ENCODE assay signal across 12 cellular contexts in the genomic region with DNA sequence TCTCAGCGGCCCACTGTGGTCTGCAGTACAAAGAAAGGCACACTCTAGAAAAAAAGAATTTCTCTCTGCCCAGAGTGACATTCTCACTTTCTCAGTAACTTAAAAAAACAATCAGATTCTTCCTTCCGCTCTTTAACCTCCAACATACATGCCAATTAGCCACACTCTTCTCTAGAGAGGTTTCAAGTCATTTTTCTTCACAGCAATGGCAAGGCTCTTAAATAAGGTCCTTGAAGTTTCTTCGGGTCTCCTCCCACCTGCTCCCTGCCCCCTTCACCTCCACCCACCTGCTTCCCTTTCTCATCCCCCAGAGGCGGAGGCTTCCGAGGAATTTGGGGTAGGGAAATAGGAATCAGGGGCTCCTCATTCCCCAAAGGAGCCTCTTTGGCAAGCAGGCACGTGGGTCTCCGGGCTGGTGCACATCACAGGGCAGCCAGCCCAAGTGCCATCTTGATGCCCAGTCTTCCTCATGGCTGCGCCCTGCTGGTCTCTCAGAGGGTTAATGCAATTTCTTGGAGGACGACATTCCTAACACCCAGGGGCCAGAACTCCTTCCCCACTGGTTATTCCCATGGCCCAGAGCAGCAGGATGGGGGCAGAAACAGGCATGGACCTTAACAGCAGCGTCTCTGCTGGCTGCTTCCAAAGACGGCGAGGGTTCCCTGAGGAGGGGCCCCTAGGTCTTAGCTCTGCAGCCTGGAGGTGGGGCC. TPM values are rescaled to one million over a fixed set of nuclear protein-coding genes. Genes with fewer than 3 reads are reported as not detected.
DNase-seq lines count a peak whose midpoint lies in the region; ATAC-seq, FAIRE-seq and TF ChIP-seq lines count a peak whose summit lies in the region.
"Had no signal": no experiment of that assay in that cellular context is flagged by ENCODE, and none has a peak within 500 bp of the region (broad histone marks: within the 10 kb centered on the region; RNA-seq: fewer than 3 reads in every experiment).

No MANE protein-coding gene starts in this region.

- H3K27ac ChIP-seq in HEK293 (ENCODE audit: extremely low read depth, low read depth, low read length) (peak overlapping the region; percentile 66), astrocyte (ENCODE audit: low read depth, low read length) (no peak overlapping the region), trophoblast cell (ENCODE audit: low read depth, low read length) (peak overlapping the region; percentile 23), body of pancreas (no peak overlapping the region), ovary (no peak overlapping the region)
- H3K27ac ChIP-seq: transverse colon had no signal

- H3K4me1 ChIP-seq in HEK293 (ENCODE audit: control insufficient read depth, insufficient read depth, low read length) (peaks cover 18% of the 10 kb centered on the region), astrocyte (ENCODE audit: insufficient read depth, low read length) (peaks cover 21% of the 10 kb centered on the region), trophoblast cell (ENCODE audit: control insufficient read depth in 1 of 2, insufficient read depth in 2 of 2, low read length in 2 of 2) (peaks cover 45 to 54% of the 10 kb centered on the region in 2 experiments), body of pancreas (no peaks in the 10 kb centered on the region), ovary (ENCODE audit: insufficient read depth) (no peaks in the 10 kb centered on the region)
- H3K4me1 ChIP-seq: transverse colon had no signal

- intact Hi-C loops in body of pancreas (cut with DNase I) (no loop called here), ovary (cut with DNase I) (no loop called here)

- WGBS in trophoblast cell (ENCODE audit: extremely low coverage, insufficient coverage, insufficient read length) = no CpG with 5 or more reads among the region's 12 CpGs
- WGBS in body of pancreas, 2 donors = 47 to 56% methylated on average over 12 of the region's 12 CpGs
- 47 to 60% (median 56%) methylated on average over 12 of the region's 12 CpGs for WGBS in ovary, 3 donors

- no peaks in the 10 kb centered on the region for H3K36me3 Mint-ChIP-seq in activated T-cell treated with anti-CD3 and anti-CD28 coated beads, Interleukin-2, amount 50 U/mL, for 24 hours (ENCODE audit: low read depth)
- H3K36me3 Mint-ChIP-seq in astrocyte (ENCODE audit: low read depth, unreplicated experiment) = no peaks in the 10 kb centered on the region

- peak overlapping the region; percentile 5 for H2BK5ac ChIP-seq in trophoblast cell (ENCODE audit: low read depth, low read length, poor library complexity)

- in situ Hi-C loops in ACHN (cut with HindIII; ENCODE audit: low pct_ligation_motif_present, low pct_unique_long_range_greater_than_20kb, low sequenced_read_pairs) = loop anchor here (25.0 kb wide), 1 partner anchor 100 kb away; no protein-coding TSS in a partner anchor

- TF ChIP-seq EP300 in ovary (IDR thresholded peaks at IDR 0.05) = no peak

- peak overlapping the region; percentile 12 for H4K8ac ChIP-seq in trophoblast cell (ENCODE audit: low read depth, low read length)

- H3K4me1 Mint-ChIP-seq in activated T-cell treated with anti-CD3 and anti-CD28 coated beads, Interleukin-2, amount 50 U/mL, for 24 hours (ENCODE audit: low read depth) = peaks cover 31% of the 10 kb centered on the region
- H3K4me1 Mint-ChIP-seq in astrocyte (ENCODE audit: low read depth, unreplicated experiment) = peaks cover 16% of the 10 kb centered on the region

- H3K18ac ChIP-seq in trophoblast cell (ENCODE audit: low read length) = peak overlapping the region; percentile 10

- peaks cover 9% of the 10 kb centered on the region for H3K27me3 Mint-ChIP-seq in activated T-cell treated with anti-CD3 and anti-CD28 coated beads, Interleukin-2, amount 50 U/mL, for 24 hours
- peaks cover 19% of the 10 kb centered on the region for H3K27me3 Mint-ChIP-seq in astrocyte (ENCODE audit: low read depth, unreplicated experiment)

- H3K14ac ChIP-seq in trophoblast cell (ENCODE audit: low read length) = peak overlapping the region; percentile 11

- H3K27me3 ChIP-seq in astrocyte (ENCODE audit: insufficient read depth, low read length) = no peaks in the 10 kb centered on the region
- H3K27me3 ChIP-seq in trophoblast cell (ENCODE audit: insufficient read depth, low read length) = no peaks in the 10 kb centered on the region
- H3K27me3 ChIP-seq in body of pancreas = no peaks in the 10 kb centered on the region
- H3K27me3 ChIP-seq in ovary = no peaks in the 10 kb centered on the region

- no peak for FAIRE-seq in astrocyte (lab: Jason Lieb, UNC)

- peaks cover 48% of the 10 kb centered on the region for H3K79me1 ChIP-seq in trophoblast cell (ENCODE audit: low read length)

- no peak overlapping the region for H3K4me3 ChIP-seq in HEK293 (ENCODE audit: low read depth, low read length)
- no peak overlapping the region for H3K4me3 ChIP-seq in astrocyte (ENCODE audit: insufficient read depth, low read depth, low read length)
- no peak overlapping the region for H3K4me3 ChIP-seq in trophoblast cell (ENCODE audit: low read depth, low read length)
- H3K4me3 ChIP-seq in body of pancreas = no peak overlapping the region
- no peak overlapping the region for H3K4me3 ChIP-seq in ovary
- H3K4me3 ChIP-seq: transverse colon had no signal

- peak overlapping the region; percentile 28 for H4K91ac ChIP-seq in trophoblast cell (ENCODE audit: low read depth, low read length)

- peak overlapping the region; percentile 79 for H3K4me2 ChIP-seq in astrocyte (ENCODE audit: low read length)
- peak overlapping the region; percentile 5 for H3K4me2 ChIP-seq in trophoblast cell (ENCODE audit: low read length)

- POLR2A ChIA-PET in HEK293 (lab: Yijun Ruan, JAX) = no interaction called here

- H3K23ac ChIP-seq in trophoblast cell (ENCODE audit: low read length) = no peak overlapping the region

- no peak for DNase-seq in activated T-cell treated with anti-CD3 and anti-CD28 coated beads, Interleukin-2, amount 50 U/mL, for 24 hours
- no peak for DNase-seq in activated T-cell treated with anti-CD3 and anti-CD28 coated beads for 4 hours
- no peak for DNase-seq in astrocyte (ENCODE audit: low read depth)
- DNase-seq in trophoblast cell = no peak
- no peak for DNase-seq in body of pancreas
- no peak for DNase-seq in ovary
- no peak for DNase-seq in ACHN
- DNase-seq: head of caudate nucleus, NCI-H1048, transverse colon had no signal

- H4K12ac ChIP-seq in trophoblast cell (ENCODE audit: low read depth, low read length) = no peak overlapping the region

- H3K4me3 Mint-ChIP-seq in activated T-cell treated with anti-CD3 and anti-CD28 coated beads, Interleukin-2, amount 50 U/mL, for 24 hours = no peak overlapping the region
- H3K4me3 Mint-ChIP-seq in astrocyte (ENCODE audit: unreplicated experiment) = no peak overlapping the region

- H3K9me3 ChIP-seq in HEK293 (ENCODE audit: control insufficient read depth, insufficient read depth, low read depth, low read length) = no peaks in the 10 kb centered on the region
- no peaks in the 10 kb centered on the region for H3K9me3 ChIP-seq in astrocyte (ENCODE audit: insufficient read depth, low read depth, low read length)
- no peaks in the 10 kb centered on the region for H3K9me3 ChIP-seq in trophoblast cell (ENCODE audit: insufficient read depth, low read depth, low read length)
- no peaks in the 10 kb centered on the region for H3K9me3 ChIP-seq in body of pancreas
- H3K9me3 ChIP-seq in ovary = no peaks in the 10 kb centered on the region
- H3K9me3 ChIP-seq: transverse colon had no signal

- H3K9me3 Mint-ChIP-seq in activated T-cell treated with anti-CD3 and anti-CD28 coated beads, Interleukin-2, amount 50 U/mL, for 24 hours = no peaks in the 10 kb centered on the region
- no peaks in the 10 kb centered on the region for H3K9me3 Mint-ChIP-seq in astrocyte (ENCODE audit: unreplicated experiment)

- H3K79me2 ChIP-seq in astrocyte (ENCODE audit: insufficient read depth, low read length) (no peaks in the 10 kb centered on the region), trophoblast cell (ENCODE audit: control insufficient read depth, insufficient read depth, low read length, poor library complexity) (peaks cover 5% of the 10 kb centered on the region)

- peak overlapping the region; percentile 32 for H2AFZ ChIP-seq in astrocyte (ENCODE audit: low read depth, low read length)
- no peak overlapping the region for H2AFZ ChIP-seq in trophoblast cell (ENCODE audit: insufficient read depth, low read length, poor library complexity)

- peak overlapping the region; percentile 95 for H2BK12ac ChIP-seq in trophoblast cell (ENCODE audit: low read length)

- TF ChIP-seq CTCF in HEK293 (tag by site-specific recombination; IDR thresholded peaks at IDR 0.05) (no peak), astrocyte (IDR thresholded peaks at IDR 0.05; ENCODE audit: insufficient read depth, low read depth, low read length) (no peak), body of pancreas (IDR thresholded peaks at IDR 0.05) (no peak), ovary (IDR thresholded peaks at IDR 0.05) (no peak)

- H2BK120ac ChIP-seq in trophoblast cell (ENCODE audit: insufficient read depth, low read length, poor library complexity) = peak overlapping the region; percentile 44

- ATAC-seq in body of pancreas = no peak
- ATAC-seq: sciatic nerve had no signal

- no peaks in the 10 kb centered on the region for H3K36me3 ChIP-seq in HEK293 (ENCODE audit: control insufficient read depth in 2 of 2, insufficient read depth in 1 of 2, low read length in 2 of 2)
- H3K36me3 ChIP-seq in astrocyte (ENCODE audit: insufficient read depth, low read length) = no peaks in the 10 kb centered on the region
- H3K36me3 ChIP-seq in trophoblast cell (ENCODE audit: control insufficient read depth in 1 of 2, insufficient read depth in 2 of 2, low read length in 2 of 2) = no peaks in the 10 kb centered on the region
- no peaks in the 10 kb centered on the region for H3K36me3 ChIP-seq in body of pancreas (replicated peaks in 1 of 2; ENCODE audit: insufficient read depth in 1 of 2, low read depth in 2 of 2)
- no peaks in the 10 kb centered on the region for H3K36me3 ChIP-seq in ovary
- H3K36me3 ChIP-seq: transverse colon had no signal

- H3K27ac Mint-ChIP-seq in activated T-cell treated with anti-CD3 and anti-CD28 coated beads, Interleukin-2, amount 50 U/mL, for 24 hours = peak overlapping the region; percentile 9
- peak overlapping the region; percentile 58 for H3K27ac Mint-ChIP-seq in astrocyte (ENCODE audit: unreplicated experiment)

- TF ChIP-seq POLR2A in body of pancreas (IDR thresholded peaks at IDR 0.05) = no peak
- no peak for TF ChIP-seq POLR2A in ovary (IDR thresholded peaks at IDR 0.05)

- H2AK5ac ChIP-seq in trophoblast cell (ENCODE audit: low read length) = no peak overlapping the region

- no peak overlapping the region for H3K4ac ChIP-seq in trophoblast cell (ENCODE audit: low read depth, low read length)

- CTCF ChIA-PET in HEK293 (lab: Yijun Ruan, JAX) = interaction anchor here (1.2 to 3.1 kb wide), 3 partner anchors 9 to 13 kb away, joined by 4 to 18 read pairs (median 4); no protein-coding TSS in a partner anchor

- H3K9ac ChIP-seq in astrocyte (ENCODE audit: low read length) = no peak overlapping the region
- no peak overlapping the region for H3K9ac ChIP-seq in trophoblast cell (ENCODE audit: low read length)

- H4K20me1 ChIP-seq in astrocyte (ENCODE audit: insufficient read depth, low read length) = no peaks in the 10 kb centered on the region

RNA-seq across cellular contexts. Expression of gene MEOX1, which starts 0.9 kb away (rescaled TPM):
- total RNA-seq in astrocyte (not detected in 2 replicates), body of pancreas (1 to 10 TPM in 1 of 2 donors, under 1 TPM in 1; 0.52 to 2.3 TPM), ovary (1 to 10 TPM in 4 of 7 donors, under 1 TPM in 2, not detected in 1; 0.22 to 3.8 (median 1.2) TPM)
- 7.3 and 9.2 TPM in 2 replicates for polyA plus RNA-seq in trophoblast cell (2013)
- polyA plus RNA-seq in ovary = 1 to 10 TPM in 1 of 2 donors, under 1 TPM in 1; 0.35 to 7.7 TPM

Comparison
In these comparisons a context has a peak if more than half of its experiments do, and no peak if none do; other contexts are left out.
1. H3K27ac ChIP-seq: peak in HEK293 (single experiment) and trophoblast cell (single experiment); none in astrocyte (single experiment), body of pancreas (0 of 4) and ovary (0 of 2).